ENCODE assay signal across 1 cellular context in genomic region chr10:100988166-100988565, GRCh38.
TF ChIP-seq lines count a peak whose summit lies in the region.

No MANE protein-coding gene starts in this region.

TF ChIP-seq in GM12878, 131 proteins besides CTCF, POLR2A, EP300 and RAD21:
- TF ChIP-seq ZBTB40 (IDR thresholded peaks at IDR 0.05; ENCODE audit: borderline replicate concordance) (no peak), SMAD1 (IDR thresholded peaks at IDR 0.05; ENCODE audit: low read depth, partially characterized antibody) (no peak), ZNF384 (IDR thresholded peaks at IDR 0.05; ENCODE audit: borderline replicate concordance, low read depth, low read length) (no peak), ZNF687 (IDR thresholded peaks at IDR 0.05) (no peak), SREBF2 (IDR thresholded peaks at IDR 0.05; ENCODE audit: low read length) (no peak)
TF ChIP-seq in GM12878: peak in this region for 0.
